In genomic region chr9:120918931-120919638, GRCh38 we compare ENCODE assay signal across 11 cellular contexts. TPM values are rescaled to one million over a fixed set of nuclear protein-coding genes. Genes with fewer than 3 reads are reported as not detected.
DNase-seq lines count a peak whose midpoint lies in the region; ATAC-seq and TF ChIP-seq lines count a peak whose summit lies in the region.
"Had no signal": no experiment of that assay in that cellular context is flagged by ENCODE, and none has a peak within 500 bp of the region (broad histone marks: within the 10 kb centered on the region; RNA-seq: fewer than 3 reads in every experiment).

No MANE protein-coding gene starts in this region.

- intact Hi-C loops in adrenal gland (cut with DNase I), result no loop called here
- intact Hi-C loops in left lung (cut with DNase I), result no loop called here

- TF ChIP-seq POLR2A in adrenal gland (IDR thresholded peaks at IDR 0.05), result peak in 1 of 2 donors; percentile 6
- no peak for TF ChIP-seq POLR2A in suprapubic skin (IDR thresholded peaks at IDR 0.05)

- peaks cover 88% of the 10 kb centered on the region for H3K36me3 Mint-ChIP-seq in T-helper 2 cell treated with Interferon-gamma antibody and Interleukin-4, amounts not matched to agents 5 μg/mL and 100 μg/mL, for 36 hours (ENCODE audit: low read depth)

- no peaks in the 10 kb centered on the region for H3K27me3 ChIP-seq in adrenal gland
- no peaks in the 10 kb centered on the region for H3K27me3 ChIP-seq in left lung
- H3K27me3 ChIP-seq in suprapubic skin, result no peaks in the 10 kb centered on the region

- H3K27ac ChIP-seq in adrenal gland (peak overlapping the region in 4 of 5 donors; percentile 52 to 79 (median 72)), left lung (peak overlapping the region; percentile 43 to 51), suprapubic skin (peak overlapping the region; percentile 43)

- H3K4me3 Mint-ChIP-seq in T-helper 2 cell treated with Interferon-gamma antibody and Interleukin-4, amounts not matched to agents 5 μg/mL and 100 μg/mL, for 36 hours, result peak overlapping the region; percentile 56
- H3K4me3 Mint-ChIP-seq: naive B cell had no signal

- peaks cover 4% of the 10 kb centered on the region for H3K9me3 Mint-ChIP-seq in T-helper 2 cell treated with Interferon-gamma antibody and Interleukin-4, amounts not matched to agents 5 μg/mL and 100 μg/mL, for 36 hours
- H3K9me3 Mint-ChIP-seq: naive B cell had no signal

- no peak for ATAC-seq in left lung
- ATAC-seq: A549 had no signal

- H3K4me3 ChIP-seq in adrenal gland (no peak overlapping the region), left lung (no peak overlapping the region), suprapubic skin (no peak overlapping the region)
- H3K4me3 ChIP-seq: A549 had no signal

- H3K4me1 ChIP-seq in adrenal gland (replicated peaks in 1 of 2), result peaks cover 4 to 67% of the 10 kb centered on the region in 2 donors
- peaks cover 0 to 62% of the 10 kb centered on the region in 2 donors for H3K4me1 ChIP-seq in left lung
- peaks cover 46% of the 10 kb centered on the region for H3K4me1 ChIP-seq in suprapubic skin

- peak overlapping the region; percentile 63 for H3K27ac Mint-ChIP-seq in T-helper 2 cell treated with Interferon-gamma antibody and Interleukin-4, amounts not matched to agents 5 μg/mL and 100 μg/mL, for 36 hours

- no peak for TF ChIP-seq EP300 in suprapubic skin (IDR thresholded peaks at IDR 0.05)

- H3K9me3 ChIP-seq in adrenal gland (replicated peaks in 1 of 3) (no peaks in the 10 kb centered on the region), left lung (peaks cover 0 to 3% of the 10 kb centered on the region in 2 donors), suprapubic skin (no peaks in the 10 kb centered on the region)
- H3K9me3 ChIP-seq: A549 had no signal

- 54 to 82% (median 66%) methylated on average over 12 to 15 of the region's 15 CpGs for WGBS in adrenal gland, 4 donors
- 58% methylated on average over 7 of the region's 15 CpGs for WGBS in suprapubic skin

- no peak for TF ChIP-seq CTCF in adrenal gland (IDR thresholded peaks at IDR 0.05)
- TF ChIP-seq CTCF in left lung (IDR thresholded peaks at IDR 0.05), result no peak
- TF ChIP-seq CTCF in suprapubic skin (IDR thresholded peaks at IDR 0.05), result no peak
- no peak for TF ChIP-seq CTCF in GM20000 (IDR thresholded peaks at IDR 0.05; ENCODE audit: extremely low read depth, missing control alignments)

- H3K36me3 ChIP-seq in adrenal gland (replicated peaks in 1 of 2) (no peaks in the 10 kb centered on the region), left lung (peaks cover 0 to 53% of the 10 kb centered on the region in 2 donors), suprapubic skin (no peaks in the 10 kb centered on the region)

- DNase-seq in T-helper 2 cell treated with Interferon-gamma antibody and Interleukin-4, amounts not matched to agents 5 μg/mL and 100 μg/mL, for 36 hours (ENCODE audit: low spot score), result no peak
- no peak for DNase-seq in T-helper 2 cell
- DNase-seq in adrenal gland, result peak in 2 of 7 donors; percentile 36 to 51
- no peak for DNase-seq in left lung
- DNase-seq in suprapubic skin (ENCODE audit: low spot score in 2 of 2), result no peak
- no peak for DNase-seq in NCI-H69 (lab: John Stamatoyannopoulos, UW)
- DNase-seq in GM20000 (ENCODE audit: low spot score), result no peak
- DNase-seq in LoVo (ENCODE audit: low spot score), result no peak
- DNase-seq: naive B cell, NCI-H2171 treated with DMSO at 0.1 percent for 48 hours had no signal

- H3K27me3 Mint-ChIP-seq in T-helper 2 cell treated with Interferon-gamma antibody and Interleukin-4, amounts not matched to agents 5 μg/mL and 100 μg/mL, for 36 hours (ENCODE audit: low read depth), result no peaks in the 10 kb centered on the region
- H3K27me3 Mint-ChIP-seq: naive B cell had no signal

- peaks cover 78% of the 10 kb centered on the region for H3K4me1 Mint-ChIP-seq in T-helper 2 cell treated with Interferon-gamma antibody and Interleukin-4, amounts not matched to agents 5 μg/mL and 100 μg/mL, for 36 hours (ENCODE audit: low read depth)

RNA-seq across cellular contexts. Expression of gene TRAF1, which starts 7.5 kb away (rescaled TPM):
- total RNA-seq in adrenal gland, result 10 to 100 TPM in 2 of 8 donors, 1 to 10 TPM in 6; 1.6 to 11.7 (median 6.1) TPM
- 10 to 100 TPM in 2 of 3 donors, 1 to 10 TPM in 1; 2.4 to 42.7 (median 30.3) TPM for polyA plus RNA-seq in adrenal gland
- 1 to 10 TPM; 4.4 to 6.8 TPM for total RNA-seq in left lung
- 10 to 100 TPM in 1 of 4 donors, 1 to 10 TPM in 3; 3.5 to 12.2 (median 7.5) TPM for total RNA-seq in suprapubic skin

RNA-seq across cellular contexts. Expression of gene PHF19, which starts 42.1 kb away (rescaled TPM):
- total RNA-seq in adrenal gland (10 to 100 TPM; 17.2 to 61.8 (median 24.0) TPM), left lung (10 to 100 TPM; 37.0 to 40.2 TPM), suprapubic skin (10 to 100 TPM; 11.3 to 15.5 (median 13.8) TPM)
- 10 to 100 TPM; 13.6 to 39.7 (median 29.7) TPM for polyA plus RNA-seq in adrenal gland
